ENCODE assay signal across 8 cellular contexts in the genomic region with DNA sequence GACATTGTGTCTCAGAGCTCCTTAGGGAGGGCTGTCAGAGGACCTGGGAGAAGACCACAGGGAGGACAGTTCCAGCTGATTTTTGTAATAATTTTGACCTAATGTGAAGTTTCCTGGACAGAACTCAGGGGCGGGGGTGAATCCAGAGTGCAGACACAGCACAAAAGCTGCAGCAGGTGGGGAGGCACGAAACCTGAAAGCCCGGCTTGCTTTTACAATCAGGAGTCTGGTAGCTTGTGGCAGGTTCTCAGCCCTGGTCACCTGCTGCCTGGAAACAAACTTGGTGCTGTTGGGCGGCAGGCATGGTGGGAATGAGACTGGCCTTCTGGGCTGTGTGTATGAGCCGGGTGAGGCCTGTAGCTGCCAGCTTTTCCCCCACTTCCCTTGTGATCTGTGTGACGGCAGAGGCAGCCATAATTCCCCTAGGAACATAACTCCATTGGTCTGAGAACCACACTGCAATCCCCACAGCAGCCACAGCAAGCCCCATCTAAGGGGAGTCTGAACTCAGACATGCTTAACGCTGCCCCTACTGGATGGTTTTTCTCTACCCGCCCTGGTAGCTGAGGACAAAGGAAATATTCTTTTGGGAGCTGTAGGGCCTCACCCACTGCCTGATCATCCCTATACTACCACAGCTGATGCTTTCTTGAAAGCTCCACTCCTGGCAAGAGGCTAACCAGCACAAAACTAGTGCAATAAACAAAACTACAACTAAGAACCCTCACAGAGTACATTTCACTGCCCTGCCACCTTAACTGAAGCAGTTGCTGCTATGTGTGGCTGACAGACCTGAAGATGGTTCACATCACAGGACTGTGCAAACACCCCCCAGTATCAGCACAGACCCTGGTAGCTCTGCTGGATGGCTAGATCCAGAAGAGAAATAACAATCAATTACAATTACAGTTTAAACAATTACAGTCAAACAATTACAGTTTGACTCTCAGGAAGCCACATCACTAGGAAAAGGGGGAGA.
DNase-seq lines count a peak whose midpoint lies in the region; ATAC-seq and TF ChIP-seq lines count a peak whose summit lies in the region.
"Had no signal": no experiment of that assay in that cellular context is flagged by ENCODE, and none has a peak within 500 bp of the region (broad histone marks: within the 10 kb centered on the region; RNA-seq: fewer than 3 reads in every experiment).

No MANE protein-coding gene starts in this region.

- no peaks in the 10 kb centered on the region for H3K27me3 ChIP-seq in WERI-Rb-1 (ENCODE audit: insufficient read depth, low read depth, severe bottlenecking)

- peak; percentile 64 for DNase-seq in HuH-7 (ENCODE audit: low spot score)
- DNase-seq in WERI-Rb-1 = peak; percentile 68
- DNase-seq in naive B cell = no peak
- no peak for DNase-seq in NOMO-1 treated with DMSO at 0.1 percent for 48 hours (lab: John Stamatoyannopoulos, UW; ENCODE audit: unreplicated experiment)
- DNase-seq in medulla oblongata (ENCODE audit: extremely low spot score) = no peak

- H3K36me3 Mint-ChIP-seq in naive B cell = no peaks in the 10 kb centered on the region
- H3K36me3 Mint-ChIP-seq: naive thymus-derived CD4-positive, alpha-beta T cell had no signal

- H3K27ac ChIP-seq in WERI-Rb-1 = no peak overlapping the region

- no peak overlapping the region for H3K4me3 ChIP-seq in WERI-Rb-1 (ENCODE audit: low read depth, low read length)

- H3K9me3 Mint-ChIP-seq in naive B cell = peaks cover 0 to 8% (median 2%) of the 10 kb centered on the region in 7 donors

- H3K36me3 ChIP-seq in WERI-Rb-1 = no peaks in the 10 kb centered on the region

- H3K4me3 Mint-ChIP-seq in naive B cell = no peak overlapping the region
- H3K4me3 Mint-ChIP-seq: naive thymus-derived CD4-positive, alpha-beta T cell had no signal

- no peaks in the 10 kb centered on the region for H3K9me3 ChIP-seq in WERI-Rb-1 (ENCODE audit: severe bottlenecking)

- H3K4me1 Mint-ChIP-seq in naive B cell = no peaks in the 10 kb centered on the region

- no peak overlapping the region for H3K27ac Mint-ChIP-seq in naive B cell
- H3K27ac Mint-ChIP-seq: naive thymus-derived CD4-positive, alpha-beta T cell had no signal

- H3K27me3 Mint-ChIP-seq in naive B cell = no peaks in the 10 kb centered on the region

- peak; percentile 61 for TF ChIP-seq CTCF in WERI-Rb-1 (IDR thresholded peaks at IDR 0.05; ENCODE audit: low read depth, low read length)

- ATAC-seq in GM18511 (IDR thresholded peaks at IDR 0.05; ENCODE audit: unreplicated experiment) (peak; percentile 98), GM21825 (IDR thresholded peaks at IDR 0.05; ENCODE audit: unreplicated experiment) (peak; percentile 93), naive B cell (ENCODE audit: low read depth in 2 of 2) (peak; percentile 38 to 55)
- ATAC-seq: naive thymus-derived CD4-positive, alpha-beta T cell had no signal

Comparison
In these comparisons a context has a peak if more than half of its experiments do, and no peak if none do; other contexts are left out.
1. ATAC-seq: peak in every context shown above with its lines; median percentile 98 in GM18511; 93 in GM21825; 46 in naive B cell.
2. DNase-seq: peak in HuH-7 (single experiment) and WERI-Rb-1 (single experiment); none in naive B cell (single experiment), NOMO-1 treated with DMSO at 0.1 percent for 48 hours (single experiment) and medulla oblongata (single experiment).